9 cellular contexts compared by ENCODE assay signal in genomic region chr1:40049745-40050144, GRCh38. TPM values are rescaled to one million over a fixed set of nuclear protein-coding genes. Genes with fewer than 3 reads are reported as not detected.
A peak's percentile ranks its signal among the peaks of the same experiment; 100 is the strongest.
DNase-seq lines count a peak whose midpoint lies in the region; ATAC-seq and TF ChIP-seq lines count a peak whose summit lies in the region.
"Had no signal": no experiment of that assay in that cellular context is flagged by ENCODE, and none has a peak within 500 bp of the region (broad histone marks: within the 10 kb centered on the region; RNA-seq: fewer than 3 reads in every experiment).

No MANE protein-coding gene starts in this region.

- H3K27me3 ChIP-seq in IMR-90 (ENCODE audit: control insufficient read depth, insufficient read depth, low read length) (no peaks in the 10 kb centered on the region), neuronal stem cell (ENCODE audit: control insufficient read depth in 3 of 3, insufficient read depth in 3 of 3, low read depth in 1 of 3, low read length in 3 of 3) (no peaks in the 10 kb centered on the region)

- H3K27ac ChIP-seq in IMR-90 (ENCODE audit: insufficient read depth, low read length), result peak overlapping the region; percentile 11; the same call in 1 of the 2 replicates
- no peak overlapping the region for H3K27ac ChIP-seq in neuronal stem cell (replicated peaks; ENCODE audit: low read length)
- no peak overlapping the region for H3K27ac ChIP-seq in RWPE1

- peaks cover 16% of the 10 kb centered on the region for H3K9me1 ChIP-seq in IMR-90 (ENCODE audit: insufficient read depth, low read length)

- H2BK120ac ChIP-seq in IMR-90 (ENCODE audit: low read depth, low read length), result no peak overlapping the region
- H2BK120ac ChIP-seq in neuronal stem cell (ENCODE audit: low read depth, low read length), result no peak overlapping the region

- CTCF ChIA-PET in IMR-90 (lab: Yijun Ruan, JAX), result no interaction called here
- CTCF ChIA-PET in RWPE1 (lab: Yijun Ruan, JAX), result no interaction called here

- H2AK5ac ChIP-seq in IMR-90 (ENCODE audit: low read depth, low read length), result no peak overlapping the region
- H2AK5ac ChIP-seq in neuronal stem cell (ENCODE audit: low read depth, low read length), result no peak overlapping the region

- H2AFZ ChIP-seq in IMR-90 (replicated peaks; ENCODE audit: low read length, poor library complexity) (no peak overlapping the region), neuronal stem cell (ENCODE audit: low read length) (no peak overlapping the region)

- H3K4ac ChIP-seq in IMR-90 (ENCODE audit: low read depth, low read length) (no peak overlapping the region), neuronal stem cell (ENCODE audit: low read length) (no peak overlapping the region)

- H3K23ac ChIP-seq in IMR-90 (ENCODE audit: low read depth, low read length) (peak overlapping the region; percentile 26; the same call in 1 of the 2 replicates), neuronal stem cell (ENCODE audit: low read depth, low read length, poor library complexity) (no peak overlapping the region)

- peak overlapping the region; percentile 39; the same call in 1 of the 2 replicates for H3K4me2 ChIP-seq in IMR-90 (ENCODE audit: low read depth, low read length)
- no peak overlapping the region for H3K4me2 ChIP-seq in neuronal stem cell (ENCODE audit: insufficient read depth, low read length, poor library complexity, severe bottlenecking)

- no peak overlapping the region for H2BK12ac ChIP-seq in neuronal stem cell (ENCODE audit: low read length)

- peaks cover 88% of the 10 kb centered on the region for H3K4me1 Mint-ChIP-seq in CD14-positive monocyte
- peaks cover 80% of the 10 kb centered on the region for H3K4me1 Mint-ChIP-seq in central memory CD8-positive, alpha-beta T cell
- peaks cover 38 to 94% (median 85%) of the 10 kb centered on the region in 4 donors for H3K4me1 Mint-ChIP-seq in naive thymus-derived CD8-positive, alpha-beta T cell

- H4K5ac ChIP-seq in IMR-90 (ENCODE audit: low read depth, low read length), result peak overlapping the region; percentile 67; the same call in 1 of the 2 replicates

- dilution Hi-C loops in IMR-90 (cut with HindIII; ENCODE audit: low sequenced_read_pairs, unreplicated experiment), result no loop called here

- TF ChIP-seq CTCF in CD14-positive monocyte (IDR thresholded peaks at IDR 0.05) (no peak), IMR-90 (conservative IDR thresholded peaks at IDR 0.05; ENCODE audit: low read depth, low read length) (no peak), RWPE1 (conservative IDR thresholded peaks at IDR 0.05; ENCODE audit: low read depth) (no peak)

- peak overlapping the region in 1 of 2 experiments; percentile 39; a peak in 2 of 4 replicates for H4K8ac ChIP-seq in IMR-90 (ENCODE audit: low read depth in 2 of 2, low read length in 2 of 2)
- no peak overlapping the region for H4K8ac ChIP-seq in neuronal stem cell (ENCODE audit: low read depth, low read length)

- ATAC-seq in IMR-90 (ENCODE audit: low read depth) (peak; percentile 55), HG03095 (IDR thresholded peaks at IDR 0.05; ENCODE audit: unreplicated experiment) (no peak)
- no peak for ATAC-seq in central memory CD8-positive, alpha-beta T cell (replicated peaks; ENCODE audit: extremely low read depth, poor library complexity, severe bottlenecking)
- peak; percentile 7 to 8 for ATAC-seq in naive thymus-derived CD8-positive, alpha-beta T cell

- intact Hi-C loops in CD14-positive monocyte (cut with micrococcal nuclease), result no loop called here
- intact Hi-C loops in IMR-90 (cut with micrococcal nuclease), result no loop called here

- no peaks in the 10 kb centered on the region for H3K9me3 ChIP-seq in IMR-90 (ENCODE audit: control insufficient read depth, insufficient read depth, low read length)
- H3K9me3 ChIP-seq in neuronal stem cell (replicated peaks in 1 of 2; ENCODE audit: control insufficient read depth in 2 of 2, insufficient read depth in 1 of 2, low read depth in 1 of 2, low read length in 2 of 2), result no peaks in the 10 kb centered on the region

- no peak overlapping the region for H3K9ac ChIP-seq in IMR-90 (ENCODE audit: low read depth, low read length)
- no peak overlapping the region for H3K9ac ChIP-seq in neuronal stem cell (ENCODE audit: low read depth, low read length, poor library complexity)

- H2BK5ac ChIP-seq in IMR-90 (ENCODE audit: low read depth, low read length, poor library complexity, severe bottlenecking) (peak overlapping the region; percentile 66), neuronal stem cell (ENCODE audit: low read length) (no peak overlapping the region)

- H2BK15ac ChIP-seq in IMR-90 (ENCODE audit: low read depth, low read length) (no peak overlapping the region), neuronal stem cell (ENCODE audit: low read length) (no peak overlapping the region)

- H4K91ac ChIP-seq in IMR-90 (ENCODE audit: insufficient read depth, low read depth, low read length) (no peak overlapping the region), neuronal stem cell (ENCODE audit: low read depth, low read length, poor library complexity) (no peak overlapping the region)

- peak overlapping the region in 6 of 7 donors; percentile 57 to 90 (median 76) for H3K27ac Mint-ChIP-seq in CD14-positive monocyte
- peak overlapping the region; percentile 69 for H3K27ac Mint-ChIP-seq in central memory CD8-positive, alpha-beta T cell (ENCODE audit: low read depth)
- H3K27ac Mint-ChIP-seq in naive thymus-derived CD8-positive, alpha-beta T cell, result peak overlapping the region in 9 of 10 donors; percentile 78 to 93 (median 91)

- no peaks in the 10 kb centered on the region for H3K9me3 Mint-ChIP-seq in CD14-positive monocyte
- no peaks in the 10 kb centered on the region for H3K9me3 Mint-ChIP-seq in central memory CD8-positive, alpha-beta T cell
- H3K9me3 Mint-ChIP-seq in naive thymus-derived CD8-positive, alpha-beta T cell, result no peaks in the 10 kb centered on the region

- H3K36me3 Mint-ChIP-seq in CD14-positive monocyte, result peaks cover 31 to 70% of the 10 kb centered on the region in 2 donors
- peaks cover 48% of the 10 kb centered on the region for H3K36me3 Mint-ChIP-seq in central memory CD8-positive, alpha-beta T cell (ENCODE audit: insufficient read depth)
- H3K36me3 Mint-ChIP-seq in naive thymus-derived CD8-positive, alpha-beta T cell, result peaks cover 9 to 73% (median 19%) of the 10 kb centered on the region in 3 donors

- in situ Hi-C loops in IMR-90 (cut with MboI; ENCODE audit: low sequenced_read_pairs), result no loop called here

- peaks cover 11% of the 10 kb centered on the region for H3K36me3 ChIP-seq in IMR-90 (ENCODE audit: control insufficient read depth, insufficient read depth, low read length)
- H3K36me3 ChIP-seq in neuronal stem cell (replicated peaks in 1 of 2; ENCODE audit: control insufficient read depth in 2 of 2, insufficient read depth in 2 of 2, low read length in 2 of 2), result peaks cover 0 to 56% of the 10 kb centered on the region in 2 donors

- no peaks in the 10 kb centered on the region for H3K27me3 Mint-ChIP-seq in CD14-positive monocyte (ENCODE audit: low read depth in 3 of 3)
- H3K27me3 Mint-ChIP-seq in central memory CD8-positive, alpha-beta T cell, result no peaks in the 10 kb centered on the region
- no peaks in the 10 kb centered on the region for H3K27me3 Mint-ChIP-seq in naive thymus-derived CD8-positive, alpha-beta T cell

- H3K56ac ChIP-seq in IMR-90 (ENCODE audit: extremely low read depth, insufficient read depth, low read length), result no peak overlapping the region

- POLR2A ChIA-PET in IMR-90 (lab: Charles Lee; ENCODE audit: unreplicated experiment) (interaction anchor here (1.4 kb wide), 1 partner anchor 10 kb away, joined by 4 read pairs; the partner anchor contains the start of gene CAP1), RWPE1 (lab: Yijun Ruan, JAX; ENCODE audit: low non-redundant PET) (no interaction called here)
- POLR2A ChIA-PET in naive thymus-derived CD8-positive, alpha-beta T cell (lab: Charles Lee), result interaction anchor here (1.9 to 15.8 kb wide), 3 partner anchors 8 to 12 kb away, joined by 10 to 246 read pairs (median 19); partner anchors contain the start of gene CAP1

- no TSS peak for BruUV-seq in IMR-90 (replicated peaks; lab: Mats Ljungman, UMichigan)

- H2AK9ac ChIP-seq in IMR-90 (replicated peaks; ENCODE audit: low read depth, low read length, poor library complexity), result no peak overlapping the region

- no peak overlapping the region for H3K4me3 ChIP-seq in IMR-90 (ENCODE audit: insufficient read depth, low read depth, low read length)
- H3K4me3 ChIP-seq in neuronal stem cell (ENCODE audit: low read length in 2 of 2), result no peak overlapping the region

- no peak for TF ChIP-seq POLR2A in IMR-90 (IDR thresholded peaks at IDR 0.05; ENCODE audit: low read depth, low read length)

- no peak for DNase-seq in CD14-positive monocyte (ENCODE audit: low spot score)
- DNase-seq in IMR-90, result peak; percentile 43
- no peak for DNase-seq in central memory CD8-positive, alpha-beta T cell (ENCODE audit: low spot score in 2 of 2)
- no peak for DNase-seq in naive thymus-derived CD8-positive, alpha-beta T cell
- DNase-seq in neuronal stem cell (ENCODE audit: low spot score), result no peak
- no peak for DNase-seq in RWPE1 (ENCODE audit: low spot score)
- no peak for DNase-seq in RKO (ENCODE audit: low spot score)
- DNase-seq: islet precursor cell had no signal

- TF ChIP-seq RAD21 in IMR-90 (IDR thresholded peaks at IDR 0.05; ENCODE audit: low read length), result no peak

- H4K20me1 ChIP-seq in IMR-90 (ENCODE audit: insufficient read depth, low read length), result peaks cover 94% of the 10 kb centered on the region

- peak overlapping the region; percentile 42; the same call in 1 of the 2 replicates for H3K14ac ChIP-seq in IMR-90 (replicated peaks; ENCODE audit: low read depth, low read length)
- no peak overlapping the region for H3K14ac ChIP-seq in neuronal stem cell (ENCODE audit: low read length)

- no peak overlapping the region for H2BK20ac ChIP-seq in IMR-90 (ENCODE audit: low read depth, low read length)

- H3K4me3 Mint-ChIP-seq in CD14-positive monocyte, result peak overlapping the region in 1 of 2 donors; percentile 1
- H3K4me3 Mint-ChIP-seq in central memory CD8-positive, alpha-beta T cell, result peak overlapping the region; percentile 44
- H3K4me3 Mint-ChIP-seq in naive thymus-derived CD8-positive, alpha-beta T cell, result peak overlapping the region; percentile 38 to 75 (median 62)

- H3K18ac ChIP-seq in IMR-90 (ENCODE audit: low read depth, low read length), result peak overlapping the region; percentile 27; the same call in 1 of the 2 replicates
- H3K18ac ChIP-seq in neuronal stem cell (ENCODE audit: low read length), result no peak overlapping the region

- no CpG with 5 or more reads among the region's 2 CpGs for WGBS in IMR-90 (ENCODE audit: extremely low coverage in 2 of 2, insufficient read length in 1 of 2), 2 experiments
- WGBS in neuronal stem cell (ENCODE audit: extremely low coverage in 2 of 2, insufficient read length in 2 of 2, insufficient replicate concordance in 1 of 2), 2 donors, result no CpG with 5 or more reads among the region's 2 CpGs

- peaks cover 3 to 62% of the 10 kb centered on the region in 2 experiments; a peak in 2 of 4 replicates for H3K79me1 ChIP-seq in IMR-90 (ENCODE audit: low read depth in 1 of 2, low read length in 2 of 2)
- H3K79me1 ChIP-seq in neuronal stem cell (ENCODE audit: low read depth, low read length), result peaks cover 2% of the 10 kb centered on the region

- H3K4me1 ChIP-seq in IMR-90 (ENCODE audit: control insufficient read depth, insufficient read depth, low read length) (peaks cover 10% of the 10 kb centered on the region; the same call in 1 of the 2 replicates), neuronal stem cell (ENCODE audit: control insufficient read depth in 2 of 2, insufficient read depth in 1 of 2, low read depth in 1 of 2, low read length in 2 of 2) (no peaks in the 10 kb centered on the region)

RNA-seq across cellular contexts. Expression of gene CAP1, which starts 9.2 kb away (rescaled TPM):
- 100 to 1,000 TPM; 876 to 941 TPM for polyA plus RNA-seq in CD14-positive monocyte
- 756 and 792 TPM in 2 replicates for total RNA-seq in IMR-90 (2012; rRNA removed)
- polyA plus RNA-seq in IMR-90 (2012; rRNA removed), result 405 and 434 TPM in 2 replicates
- polyA plus RNA-seq in IMR-90 (2012; cell fraction: cytosol; rRNA removed), result 135 and 138 TPM in 2 replicates
- 70.1 and 267 TPM in 2 replicates for polyA plus RNA-seq in IMR-90 (2012; cell fraction: nucleus; rRNA removed; ENCODE audit: low replicate concordance)
- total RNA-seq in naive thymus-derived CD8-positive, alpha-beta T cell, result 100 to 1,000 TPM; 313 to 314 TPM
- polyA plus RNA-seq in naive thymus-derived CD8-positive, alpha-beta T cell, result 100 to 1,000 TPM; 610 to 675 (median 672) TPM
- 116 TPM for polyA plus RNA-seq in neuronal stem cell (2013, experiment 1 of 2)
- polyA plus RNA-seq in neuronal stem cell (2013, experiment 2 of 2), result 119 TPM

RNA-seq across cellular contexts. Expression of gene PPT1, which starts 47.3 kb away (rescaled TPM):
- polyA plus RNA-seq in CD14-positive monocyte, result 1,000 to 10,000 TPM in 1 of 2 donors, 100 to 1,000 TPM in 1; 658 to 1,143 TPM
- total RNA-seq in IMR-90 (2012; rRNA removed), result 41.4 and 55.4 TPM in 2 replicates
- 19.9 and 22.7 TPM in 2 replicates for polyA plus RNA-seq in IMR-90 (2012; rRNA removed)
- polyA plus RNA-seq in IMR-90 (2012; cell fraction: cytosol; rRNA removed), result 9.5 and 13.9 TPM in 2 replicates
- polyA plus RNA-seq in IMR-90 (2012; cell fraction: nucleus; rRNA removed; ENCODE audit: low replicate concordance), result 4.2 and 13.5 TPM in 2 replicates
- total RNA-seq in naive thymus-derived CD8-positive, alpha-beta T cell, result 10 to 100 TPM; 70.9 to 72.9 TPM
- polyA plus RNA-seq in naive thymus-derived CD8-positive, alpha-beta T cell, result 100 to 1,000 TPM; 236 to 267 (median 237) TPM
- polyA plus RNA-seq in neuronal stem cell (2013, experiment 1 of 2), result 111 TPM
- polyA plus RNA-seq in neuronal stem cell (2013, experiment 2 of 2), result 109 TPM

Comparison
In these comparisons a context has a peak if more than half of its experiments do, and no peak if none do; other contexts are left out.
1. ATAC-seq: peak in IMR-90 (single experiment) and naive thymus-derived CD8-positive, alpha-beta T cell (2 of 2); none in central memory CD8-positive, alpha-beta T cell (single experiment) and HG03095 (single experiment).
2. RNA of gene PPT1, which starts 47.3 kb away (polyA plus RNA-seq): 658 to 1,143 TPM in CD14-positive monocyte and 236 to 267 TPM in naive thymus-derived CD8-positive, alpha-beta T cell; 4.2 to 22.7 TPM in IMR-90; every median in the first group is over 4 times any median in the second.
3. Peak in every context shown above with its lines, with median percentiles within 50 percentile points of each other: H3K27ac Mint-ChIP-seq.